Comparison of ENCODE assay signal across 21 cellular contexts in genomic region chr3:176328198-176328597, GRCh38.
"Had no signal": no experiment of that assay in that cellular context is flagged by ENCODE, and none has a peak within 500 bp of the region (broad histone marks: within the 10 kb centered on the region; RNA-seq: fewer than 3 reads in every experiment).

No MANE protein-coding gene starts in this region.

- H3K36me3 ChIP-seq: breast epithelium had no signal

- H3K27ac Mint-ChIP-seq: activated CD8-positive, alpha-beta T cell treated with anti-CD3 and anti-CD28 coated beads, Interleukin-2, amount 10 ng/mL, durations not matched to agents 7 days and 5 days; activated naive CD4-positive, alpha-beta T cell treated with anti-CD3 and anti-CD28 coated beads, Interleukin-2, amount 50 U/mL, for 24 hours; activated T-cell treated with anti-CD3 and anti-CD28 coated beads, Interleukin-2, amount 50 U/mL, for 24 hours; activated T-helper 1 cell treated with anti-CD3 and anti-CD28 coated beads, Interleukin-12 subunit alpha, Interleukin-12 subunit beta, Interleukin-2, Interleukin-4 antibody, amounts not matched to agents 30 ng/mL and 10 ng/mL and 1 ng/mL, durations not matched to agents 14 hours and 24 hours and 36 hours; T-helper 1 cell treated with Interleukin-12 subunit alpha and Interleukin-12 subunit beta and Interleukin-4 antibody, amounts not matched to agents 30 μg/mL and 1 μg/mL, for 36 hours had no signal

- H3K4me3 Mint-ChIP-seq: activated CD8-positive, alpha-beta T cell treated with anti-CD3 and anti-CD28 coated beads, Interleukin-2, amount 10 ng/mL, durations not matched to agents 7 days and 5 days; activated naive CD4-positive, alpha-beta T cell treated with anti-CD3 and anti-CD28 coated beads, Interleukin-2, amount 50 U/mL, for 24 hours; activated T-cell treated with anti-CD3 and anti-CD28 coated beads, Interleukin-2, amount 50 U/mL, for 24 hours; activated T-helper 1 cell treated with anti-CD3 and anti-CD28 coated beads, Interleukin-12 subunit alpha, Interleukin-12 subunit beta, Interleukin-2, Interleukin-4 antibody, amounts not matched to agents 30 ng/mL and 10 ng/mL and 1 ng/mL, durations not matched to agents 14 hours and 24 hours and 36 hours; T-helper 1 cell treated with Interleukin-12 subunit alpha and Interleukin-12 subunit beta and Interleukin-4 antibody, amounts not matched to agents 30 μg/mL and 1 μg/mL, for 36 hours had no signal

- DNase-seq: activated CD4-positive, alpha-beta T cell treated with anti-CD3 and anti-CD28 coated beads for 48 hours; activated CD4-positive, alpha-beta T cell treated with anti-CD3 and anti-CD28 coated beads, Interleukin-2, amount 50 U/mL, for 4 hours; activated CD4-positive, CD25-positive, alpha-beta regulatory T cell treated with anti-CD3 and anti-CD28 coated beads, Interleukin-2, amount 50 U/mL, for 72 hours; activated CD8-positive, alpha-beta memory T cell treated with anti-CD3 and anti-CD28 coated beads, Interleukin-2, amount 50 U/mL, for 48 hours; activated CD8-positive, alpha-beta T cell treated with anti-CD3 and anti-CD28 coated beads, Interleukin-2, amount 10 ng/mL, durations not matched to agents 7 days and 5 days; activated effector memory CD4-positive, alpha-beta T cell treated with Interleukin-2 at 50 U/mL for 16 hours; activated naive CD4-positive, alpha-beta T cell; activated T-cell treated with anti-CD3 and anti-CD28 coated beads, Interleukin-2, amount 50 U/mL, for 24 hours; aorta; central memory CD4-positive, alpha-beta T cell; Kasumi-1; NCI-H2029 treated with DMSO at 0.1 percent for 48 hours; NCI-H345; NCI-H510A treated with DMSO at 0.1 percent for 48 hours; NCI-H69; NK-92 treated with Interleukin-12 subunit alpha and Interleukin-12 subunit beta, amount 100 ng/mL, for 24 hours; SHP77 treated with DMSO at 0.1 percent for 48 hours had no signal

- H3K4me1 Mint-ChIP-seq: activated naive CD4-positive, alpha-beta T cell treated with anti-CD3 and anti-CD28 coated beads, Interleukin-2, amount 50 U/mL, for 24 hours had no signal

- H3K4me3 ChIP-seq: breast epithelium had no signal

- H3K27me3 ChIP-seq: breast epithelium had no signal

- H3K4me1 ChIP-seq: breast epithelium had no signal

- H3K9me3 ChIP-seq: breast epithelium had no signal

- H3K27me3 Mint-ChIP-seq: activated naive CD4-positive, alpha-beta T cell treated with anti-CD3 and anti-CD28 coated beads, Interleukin-2, amount 50 U/mL, for 24 hours; activated T-cell treated with anti-CD3 and anti-CD28 coated beads, Interleukin-2, amount 50 U/mL, for 24 hours had no signal

- H3K27ac ChIP-seq: breast epithelium had no signal

- H3K36me3 Mint-ChIP-seq: activated naive CD4-positive, alpha-beta T cell treated with anti-CD3 and anti-CD28 coated beads, Interleukin-2, amount 50 U/mL, for 24 hours had no signal
